Comparison of ENCODE assay signal across 8 cellular contexts in the genomic region with DNA sequence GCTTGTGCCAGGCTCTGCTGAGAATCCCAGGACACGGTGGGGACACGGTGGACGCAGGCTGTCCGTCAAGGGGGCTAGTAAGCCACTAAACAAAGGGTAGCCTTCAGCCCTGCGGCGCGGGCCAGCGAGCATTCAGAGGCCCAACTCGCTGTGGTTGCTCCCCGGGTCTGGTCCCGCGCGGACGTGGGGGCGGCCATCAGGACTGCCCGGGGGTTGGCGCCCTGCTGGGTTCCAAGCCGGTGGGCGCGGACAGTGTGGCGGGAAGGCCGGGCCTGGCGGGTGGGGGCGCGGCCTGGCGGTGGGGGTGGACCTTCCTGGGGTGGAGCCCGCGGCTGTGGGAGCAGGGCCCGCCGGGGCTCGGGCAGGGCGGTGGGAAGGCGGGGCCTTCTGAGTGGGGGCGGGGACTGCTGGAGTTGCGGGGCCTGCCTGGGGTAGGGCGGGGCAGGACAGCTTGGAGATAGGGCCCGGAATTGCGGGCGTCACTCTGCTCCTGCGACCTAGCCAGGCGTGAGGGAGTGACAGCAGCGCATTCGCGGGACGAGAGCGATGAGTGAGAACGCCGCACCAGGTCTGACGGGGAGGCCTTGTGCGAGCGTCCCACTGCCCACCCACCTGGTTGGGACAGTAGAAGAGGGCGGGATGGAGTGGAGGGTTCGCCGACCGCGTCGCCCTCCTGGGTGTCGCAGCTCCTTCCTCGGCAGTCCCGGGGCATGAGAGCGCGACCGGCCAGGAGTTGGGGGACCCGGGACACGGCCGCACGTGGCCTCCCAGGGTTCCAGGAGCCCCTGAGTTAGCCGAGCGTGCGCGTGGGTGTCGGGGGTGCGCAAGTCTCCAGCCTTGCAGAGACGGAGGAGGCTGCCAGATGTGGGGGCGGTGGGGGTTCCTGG. TPM values are rescaled to one million over a fixed set of nuclear protein-coding genes. Genes with fewer than 3 reads are reported as not detected.
DNase-seq lines count a peak whose midpoint lies in the region; ATAC-seq and TF ChIP-seq lines count a peak whose summit lies in the region.

A gene with protein sequence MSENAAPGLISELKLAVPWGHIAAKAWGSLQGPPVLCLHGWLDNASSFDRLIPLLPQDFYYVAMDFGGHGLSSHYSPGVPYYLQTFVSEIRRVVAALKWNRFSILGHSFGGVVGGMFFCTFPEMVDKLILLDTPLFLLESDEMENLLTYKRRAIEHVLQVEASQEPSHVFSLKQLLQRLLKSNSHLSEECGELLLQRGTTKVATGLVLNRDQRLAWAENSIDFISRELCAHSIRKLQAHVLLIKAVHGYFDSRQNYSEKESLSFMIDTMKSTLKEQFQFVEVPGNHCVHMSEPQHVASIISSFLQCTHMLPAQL (plus strand): TSS at position 482 of the 887 bp plus-strand sequence. CDS start 65 bp downstream, at position 547.

- H3K27ac ChIP-seq in SK-N-MC (no peak within 1 kb of the TSS), osteoblast (ENCODE audit: low read depth, low read length) (no peak within 1 kb of the TSS), suprapubic skin (no peak within 1 kb of the TSS)

- TF ChIP-seq POLR2A in suprapubic skin (IDR thresholded peaks at IDR 0.05): no peak

- H3K36me3 ChIP-seq in SK-N-MC (ENCODE audit: insufficient read depth, low read length): no peaks in the 10 kb centered on the region
- no peaks in the 10 kb centered on the region for H3K36me3 ChIP-seq in osteoblast (ENCODE audit: insufficient read depth, low read length)
- no peaks in the 10 kb centered on the region for H3K36me3 ChIP-seq in suprapubic skin

- peaks cover 21% of the 10 kb centered on the region for H3K4me1 Mint-ChIP-seq in activated naive CD4-positive, alpha-beta T cell treated with anti-CD3 and anti-CD28 coated beads, Interleukin-2, amount 50 U/mL, for 24 hours
- H3K4me1 Mint-ChIP-seq in glutamatergic neuron (ENCODE audit: low read depth, unreplicated experiment): no peaks in the 10 kb centered on the region

- H3K79me2 ChIP-seq in osteoblast (ENCODE audit: insufficient read depth, low read length): no peaks in the 10 kb centered on the region

- H4K20me1 ChIP-seq in osteoblast (ENCODE audit: insufficient read depth, low read length): no peaks in the 10 kb centered on the region

- no peaks in the 10 kb centered on the region for H3K9me3 Mint-ChIP-seq in activated naive CD4-positive, alpha-beta T cell treated with anti-CD3 and anti-CD28 coated beads, Interleukin-2, amount 50 U/mL, for 24 hours
- H3K9me3 Mint-ChIP-seq in glutamatergic neuron (ENCODE audit: unreplicated experiment): peaks cover 2% of the 10 kb centered on the region

- H3K4me2 ChIP-seq in osteoblast (ENCODE audit: insufficient read depth, low read length): peak within 1 kb of the TSS; percentile 98

- peak within 1 kb of the TSS; percentile 78 for H3K4me3 ChIP-seq in SK-N-MC
- H3K4me3 ChIP-seq in osteoblast (ENCODE audit: insufficient read depth, low read length): peak within 1 kb of the TSS; percentile 76
- peak within 1 kb of the TSS; percentile 53 for H3K4me3 ChIP-seq in suprapubic skin

- no peaks in the 10 kb centered on the region for H3K9me3 ChIP-seq in SK-N-MC (ENCODE audit: low read depth, low read length)
- no peaks in the 10 kb centered on the region for H3K9me3 ChIP-seq in osteoblast (ENCODE audit: low read depth, low read length)
- no peaks in the 10 kb centered on the region for H3K9me3 ChIP-seq in suprapubic skin

- DNase-seq in 8988T: peak; percentile 93
- peak in 74 of 76 experiments; percentile 15 to 95 (median 85) for DNase-seq in HUDEP-2 (lab: John Stamatoyannopoulos, UW; ENCODE audit: unreplicated experiment in 76 of 76)
- DNase-seq in SK-N-MC (ENCODE audit: low read depth, low spot score): no peak
- peak; percentile 97 for DNase-seq in glutamatergic neuron
- peak; percentile 96 for DNase-seq in osteoblast (ENCODE audit: insufficient read length, low spot score, missing footprints)
- DNase-seq in suprapubic skin (ENCODE audit: low spot score in 2 of 2): peak; percentile 94 to 97

- peak; percentile 70 for ATAC-seq in GM18868 (IDR thresholded peaks at IDR 0.05; ENCODE audit: unreplicated experiment)

- H3K27ac Mint-ChIP-seq in activated naive CD4-positive, alpha-beta T cell treated with anti-CD3 and anti-CD28 coated beads, Interleukin-2, amount 50 U/mL, for 24 hours: peak within 1 kb of the TSS; percentile 51
- peak within 1 kb of the TSS; percentile 62 for H3K27ac Mint-ChIP-seq in glutamatergic neuron (ENCODE audit: unreplicated experiment)

- H3K27me3 ChIP-seq in osteoblast (ENCODE audit: insufficient read depth, low read length) (peaks cover 19% of the 10 kb centered on the region), suprapubic skin (no peaks in the 10 kb centered on the region)

- TF ChIP-seq CTCF in glutamatergic neuron (IDR thresholded peaks at IDR 0.05; ENCODE audit: partially characterized antibody, unreplicated experiment): no peak
- TF ChIP-seq CTCF in osteoblast (IDR thresholded peaks at IDR 0.05; ENCODE audit: extremely low read depth, low read depth, low read length): no peak
- TF ChIP-seq CTCF in suprapubic skin (IDR thresholded peaks at IDR 0.05): no peak

- H3K9ac ChIP-seq in SK-N-MC (ENCODE audit: insufficient read length): peak within 1 kb of the TSS; percentile 15

- WGBS in suprapubic skin: 3% methylated on average over 23 of the region's 75 CpGs

- peak within 1 kb of the TSS; percentile 90 for H3K4me3 Mint-ChIP-seq in activated naive CD4-positive, alpha-beta T cell treated with anti-CD3 and anti-CD28 coated beads, Interleukin-2, amount 50 U/mL, for 24 hours
- peak within 1 kb of the TSS; percentile 80 for H3K4me3 Mint-ChIP-seq in glutamatergic neuron (ENCODE audit: unreplicated experiment)

- no peak for TF ChIP-seq EP300 in suprapubic skin (IDR thresholded peaks at IDR 0.05)

- peak within 1 kb of the TSS; percentile 94 for H2AFZ ChIP-seq in osteoblast (ENCODE audit: low read length)

- no peaks in the 10 kb centered on the region for H3K36me3 Mint-ChIP-seq in activated naive CD4-positive, alpha-beta T cell treated with anti-CD3 and anti-CD28 coated beads, Interleukin-2, amount 50 U/mL, for 24 hours
- H3K36me3 Mint-ChIP-seq in glutamatergic neuron (ENCODE audit: unreplicated experiment): no peaks in the 10 kb centered on the region

- no peaks in the 10 kb centered on the region for H3K27me3 Mint-ChIP-seq in activated naive CD4-positive, alpha-beta T cell treated with anti-CD3 and anti-CD28 coated beads, Interleukin-2, amount 50 U/mL, for 24 hours
- peaks cover 4% of the 10 kb centered on the region for H3K27me3 Mint-ChIP-seq in glutamatergic neuron (ENCODE audit: unreplicated experiment)

- H3K4me1 ChIP-seq in osteoblast (ENCODE audit: insufficient read depth, low read length) (peaks cover 7% of the 10 kb centered on the region), suprapubic skin (peaks cover 18% of the 10 kb centered on the region)

RNA-seq across cellular contexts. Expression of the gene that starts here (rescaled TPM):
- total RNA-seq in glutamatergic neuron (ENCODE audit: unreplicated experiment) (4.4 TPM), osteoblast (2.9 TPM in 2 replicates), suprapubic skin (10 to 100 TPM; 13.0 to 96.1 (median 52.1) TPM)
